26 cellular contexts compared by ENCODE assay signal in the genomic region with DNA sequence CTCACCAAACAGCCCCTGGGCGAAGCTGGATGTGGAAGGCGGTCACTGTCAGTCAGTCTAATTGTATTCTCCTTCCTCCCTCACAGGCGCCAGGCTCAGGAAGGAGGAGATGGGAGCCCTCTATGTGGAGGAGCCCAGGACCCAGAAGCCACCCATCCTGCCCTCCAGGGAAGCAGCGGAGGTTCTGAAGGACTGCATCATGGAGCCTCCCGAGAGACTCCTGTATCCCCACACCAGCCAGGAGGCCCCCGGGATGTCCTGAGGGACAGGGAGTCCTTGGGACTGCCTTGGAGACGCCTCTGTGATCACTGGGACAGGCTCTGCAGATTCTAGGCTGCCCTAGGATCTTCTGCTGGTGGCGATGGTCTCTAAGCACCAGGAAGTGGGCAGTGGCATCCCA. TPM values are rescaled to one million over a fixed set of nuclear protein-coding genes. Genes with fewer than 3 reads are reported as not detected.
DNase-seq lines count a peak whose midpoint lies in the region; ATAC-seq and TF ChIP-seq lines count a peak whose summit lies in the region.
"Had no signal": no experiment of that assay in that cellular context is flagged by ENCODE, and none has a peak within 500 bp of the region (broad histone marks: within the 10 kb centered on the region; RNA-seq: fewer than 3 reads in every experiment).

No MANE protein-coding gene starts in this region.

- H3K9me3 ChIP-seq in DND-41 (ENCODE audit: insufficient read depth, low read length, severe bottlenecking): no peaks in the 10 kb centered on the region
- H3K9me3 ChIP-seq in thymus (ENCODE audit: control insufficient read depth): no peaks in the 10 kb centered on the region

- peaks cover 77% of the 10 kb centered on the region for H3K4me1 Mint-ChIP-seq in activated naive CD4-positive, alpha-beta T cell treated with anti-CD3 and anti-CD28 coated beads, Interleukin-2, amount 10 ng/mL, durations not matched to agents 7 days and 5 days
- peaks cover 22% of the 10 kb centered on the region for H3K4me1 Mint-ChIP-seq in activated T-helper 17 cell treated with anti-CD3 and anti-CD28 coated beads, Interleukin-2, amount 50 U/mL, for 72 hours
- peaks cover 9 to 14% of the 10 kb centered on the region in 2 donors for H3K4me1 Mint-ChIP-seq in natural killer cell treated with Interleukin-12 subunit alpha and Interleukin-12 subunit beta and Interleukin-15 and Interleukin-18, amount 100 ng/mL, for 72 hours (ENCODE audit: low read depth in 2 of 2)

- no peaks in the 10 kb centered on the region for H3K79me2 ChIP-seq in DND-41 (ENCODE audit: insufficient read depth, low read length)

- H3K9me3 Mint-ChIP-seq in activated naive CD4-positive, alpha-beta T cell treated with anti-CD3 and anti-CD28 coated beads, Interleukin-2, amount 10 ng/mL, durations not matched to agents 7 days and 5 days: no peaks in the 10 kb centered on the region
- H3K9me3 Mint-ChIP-seq in activated T-helper 17 cell treated with anti-CD3 and anti-CD28 coated beads, Interleukin-2, amount 50 U/mL, for 72 hours: no peaks in the 10 kb centered on the region
- no peaks in the 10 kb centered on the region for H3K9me3 Mint-ChIP-seq in natural killer cell treated with Interleukin-12 subunit alpha and Interleukin-12 subunit beta and Interleukin-15 and Interleukin-18, amount 100 ng/mL, for 72 hours

- H2AFZ ChIP-seq in DND-41 (ENCODE audit: low read depth, low read length): no peak overlapping the region

- H3K4me3 ChIP-seq in DND-41 (ENCODE audit: low read depth in 1 of 2, low read length in 2 of 2) (no peak overlapping the region), thymus (ENCODE audit: low read length) (no peak overlapping the region)

- WGBS in thymus: 94% methylated on average over 8 of the region's 8 CpGs

- H3K27ac ChIP-seq in DND-41 (ENCODE audit: low read length) (peak overlapping the region; percentile 97), thymus (ENCODE audit: low read depth) (peak overlapping the region; percentile 70)
- H3K27ac ChIP-seq: VCaP had no signal

- H3K4me1 ChIP-seq in DND-41 (ENCODE audit: insufficient read depth, low read length) (peaks cover 54% of the 10 kb centered on the region), thymus (ENCODE audit: control insufficient read depth, insufficient read depth, low read length) (peaks cover 73% of the 10 kb centered on the region)

- peaks cover 79% of the 10 kb centered on the region for H3K36me3 ChIP-seq in DND-41 (ENCODE audit: insufficient read depth, low read length)
- peaks cover 38% of the 10 kb centered on the region for H3K36me3 ChIP-seq in thymus (ENCODE audit: control insufficient read depth, insufficient read depth)

- H3K27me3 ChIP-seq in DND-41 (ENCODE audit: insufficient read depth, low read length, poor library complexity): no peaks in the 10 kb centered on the region
- H3K27me3 ChIP-seq in thymus (ENCODE audit: control insufficient read depth, insufficient read depth): no peaks in the 10 kb centered on the region

- peak overlapping the region; percentile 98 for H3K27ac Mint-ChIP-seq in activated naive CD4-positive, alpha-beta T cell treated with anti-CD3 and anti-CD28 coated beads, Interleukin-2, amount 10 ng/mL, durations not matched to agents 7 days and 5 days
- no peak overlapping the region for H3K27ac Mint-ChIP-seq in activated T-helper 17 cell treated with anti-CD3 and anti-CD28 coated beads, Interleukin-2, amount 50 U/mL, for 72 hours
- H3K27ac Mint-ChIP-seq in natural killer cell treated with Interleukin-12 subunit alpha and Interleukin-12 subunit beta and Interleukin-15 and Interleukin-18, amount 100 ng/mL, for 72 hours: no peak overlapping the region

- H3K4me3 Mint-ChIP-seq in activated naive CD4-positive, alpha-beta T cell treated with anti-CD3 and anti-CD28 coated beads, Interleukin-2, amount 10 ng/mL, durations not matched to agents 7 days and 5 days: peak overlapping the region; percentile 23
- peak overlapping the region; percentile 15 for H3K4me3 Mint-ChIP-seq in activated T-helper 17 cell treated with anti-CD3 and anti-CD28 coated beads, Interleukin-2, amount 50 U/mL, for 72 hours
- no peak overlapping the region for H3K4me3 Mint-ChIP-seq in natural killer cell treated with Interleukin-12 subunit alpha and Interleukin-12 subunit beta and Interleukin-15 and Interleukin-18, amount 100 ng/mL, for 72 hours

- peaks cover 60% of the 10 kb centered on the region for H3K36me3 Mint-ChIP-seq in activated naive CD4-positive, alpha-beta T cell treated with anti-CD3 and anti-CD28 coated beads, Interleukin-2, amount 10 ng/mL, durations not matched to agents 7 days and 5 days
- H3K36me3 Mint-ChIP-seq in activated T-helper 17 cell treated with anti-CD3 and anti-CD28 coated beads, Interleukin-2, amount 50 U/mL, for 72 hours (ENCODE audit: low read depth): peaks cover 21% of the 10 kb centered on the region
- H3K36me3 Mint-ChIP-seq in natural killer cell treated with Interleukin-12 subunit alpha and Interleukin-12 subunit beta and Interleukin-15 and Interleukin-18, amount 100 ng/mL, for 72 hours: no peaks in the 10 kb centered on the region

- no peak overlapping the region for H3K4me2 ChIP-seq in DND-41 (ENCODE audit: insufficient read depth, low read length)

- H3K9ac ChIP-seq in DND-41 (ENCODE audit: low read depth, low read length): 0 out of 2 replicates have a peak overlapping the region, but pooled peaks have one; percentile 56

- H4K20me1 ChIP-seq in DND-41 (ENCODE audit: insufficient read depth, low read length): no peaks in the 10 kb centered on the region

- ATAC-seq in DND-41 (ENCODE audit: insufficient read depth, low read depth): no peak
- ATAC-seq in activated T-helper 17 cell treated with anti-CD3 and anti-CD28 coated beads, Interleukin-2, amount 50 U/mL, for 72 hours (replicated peaks): no peak
- ATAC-seq in natural killer cell treated with Interleukin-12 subunit alpha and Interleukin-12 subunit beta and Interleukin-15 and Interleukin-18, amount 100 ng/mL, for 72 hours: no peak
- ATAC-seq: left colon, PC-3, Right ventricle myocardium inferior, SK-N-SH treated with all-trans-retinoic acid at 6 μM for 48 hours had no signal

- no peak for DNase-seq in activated naive CD4-positive, alpha-beta T cell treated with anti-CD3 and anti-CD28 coated beads, Interleukin-2, amount 10 ng/mL, durations not matched to agents 7 days and 5 days
- DNase-seq in activated naive CD4-positive, alpha-beta T cell treated with anti-CD3 and anti-CD28 coated beads, Interleukin-2, amount 50 U/mL, for 16 hours: no peak
- DNase-seq in DND-41 (no peak), NCI-H1105 (lab: John Stamatoyannopoulos, UW) (no peak)
- DNase-seq in natural killer cell treated with Interleukin-12 subunit alpha and Interleukin-12 subunit beta and Interleukin-15 and Interleukin-18, amount 100 ng/mL, for 72 hours (ENCODE audit: low spot score): no peak
- DNase-seq: activated CD4-positive, alpha-beta T cell treated with anti-CD3 and anti-CD28 coated beads for 4 hours; aorta; DMS79 treated with DMSO at 0.1 percent for 48 hours; effector CD4-positive, alpha-beta T cell; erythroblast; GF-D8; Kasumi-1; left colon; NCI-H1436 treated with DMSO at 0.1 percent for 48 hours; NCI-H2081 treated with DMSO at 0.1 percent for 48 hours; NCI-H345; PC-3; stimulated activated CD4-positive, alpha-beta T cell treated with anti-CD3 and anti-CD28 coated beads, Interleukin-15, amount 100 ng/mL, for 24 hours; stimulated activated CD4-positive, alpha-beta T cell treated with anti-CD3 and anti-CD28 coated beads, Interleukin-4, amount 100 ng/mL, for 4 hours; T-helper 9 cell; trophoblast cell had no signal

- CTCF ChIA-PET in activated naive CD4-positive, alpha-beta T cell treated with anti-CD3 and anti-CD28 coated beads, Interleukin-2, amount 10 ng/mL, durations not matched to agents 7 days and 5 days (lab: Charles Lee): no interaction called here

- TF ChIP-seq CTCF in DND-41 (IDR thresholded peaks at IDR 0.05; ENCODE audit: borderline replicate concordance, extremely low read depth, low read length, poor library complexity, severe bottlenecking): no peak

- H3K27me3 Mint-ChIP-seq in activated naive CD4-positive, alpha-beta T cell treated with anti-CD3 and anti-CD28 coated beads, Interleukin-2, amount 10 ng/mL, durations not matched to agents 7 days and 5 days: no peaks in the 10 kb centered on the region
- no peaks in the 10 kb centered on the region for H3K27me3 Mint-ChIP-seq in activated T-helper 17 cell treated with anti-CD3 and anti-CD28 coated beads, Interleukin-2, amount 50 U/mL, for 72 hours
- no peaks in the 10 kb centered on the region for H3K27me3 Mint-ChIP-seq in natural killer cell treated with Interleukin-12 subunit alpha and Interleukin-12 subunit beta and Interleukin-15 and Interleukin-18, amount 100 ng/mL, for 72 hours

RNA-seq across cellular contexts. Expression of a gene that starts 9.7 kb away (rescaled TPM):
- total RNA-seq in activated T-helper 17 cell treated with anti-CD3 and anti-CD28 coated beads, Interleukin-2, amount 50 U/mL, for 72 hours: 10 to 100 TPM; 30.3 to 72.9 TPM
- polyA plus RNA-seq in thymus: 38.9 TPM
- total RNA-seq in natural killer cell treated with Interleukin-12 subunit alpha and Interleukin-12 subunit beta and Interleukin-15 and Interleukin-18, amount 100 ng/mL, for 72 hours: 10 to 100 TPM; 32.6 to 64.3 TPM

RNA-seq across cellular contexts. Expression of a gene that starts 25.8 kb away (rescaled TPM):
- 10 to 100 TPM; 18.4 to 40.8 TPM for total RNA-seq in activated T-helper 17 cell treated with anti-CD3 and anti-CD28 coated beads, Interleukin-2, amount 50 U/mL, for 72 hours
- 15.8 TPM for polyA plus RNA-seq in thymus
- total RNA-seq in natural killer cell treated with Interleukin-12 subunit alpha and Interleukin-12 subunit beta and Interleukin-15 and Interleukin-18, amount 100 ng/mL, for 72 hours: 10 to 100 TPM; 18.8 to 19.1 TPM
